26 cellular contexts compared by ENCODE assay signal in the genomic region with DNA sequence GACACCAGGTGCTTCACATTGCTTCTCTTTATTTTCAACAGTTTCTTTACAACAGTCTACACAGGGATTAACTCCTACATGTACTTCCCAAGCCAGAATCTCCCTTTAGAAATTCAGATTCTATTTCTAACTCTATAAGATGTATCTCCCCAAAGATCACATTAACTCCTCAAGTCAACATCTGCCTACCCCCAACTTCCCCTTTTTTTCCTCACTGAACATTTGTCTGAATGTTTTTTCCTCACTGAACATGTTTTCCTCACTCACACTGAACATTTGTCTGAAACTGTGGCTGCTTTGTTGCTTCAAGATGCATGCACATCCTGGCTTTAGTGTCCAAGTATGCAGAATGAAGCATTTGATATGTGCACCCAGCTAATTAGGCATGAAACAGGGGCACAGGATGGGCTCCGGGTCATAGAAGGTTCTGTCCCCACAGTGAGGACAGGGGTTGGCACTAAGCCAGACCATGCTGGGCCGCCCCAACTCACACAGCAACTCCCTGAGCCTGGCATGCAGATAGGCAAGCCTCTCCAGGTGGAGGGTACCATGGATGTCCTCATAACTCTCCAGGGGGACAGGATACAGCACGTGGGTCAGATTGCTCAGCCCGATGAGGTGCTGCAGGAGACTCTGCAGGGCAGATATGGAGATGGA. TPM values are rescaled to one million over a fixed set of nuclear protein-coding genes. Genes with fewer than 3 reads are reported as not detected.
"Had no signal": no experiment of that assay in that cellular context is flagged by ENCODE, and none has a peak within 500 bp of the region (broad histone marks: within the 10 kb centered on the region; RNA-seq: fewer than 3 reads in every experiment).

No MANE protein-coding gene starts in this region.

- H3K4me1 Mint-ChIP-seq: activated CD8-positive, alpha-beta memory T cell treated with anti-CD3 and anti-CD28 coated beads, Interleukin-2, amount 10 ng/mL, durations not matched to agents 7 days and 5 days; activated naive CD4-positive, alpha-beta T cell treated with anti-CD3 and anti-CD28 coated beads, Interleukin-2, amount 10 ng/mL, durations not matched to agents 7 days and 5 days; naive thymus-derived CD4-positive, alpha-beta T cell had no signal

- H3K4me3 Mint-ChIP-seq: activated CD8-positive, alpha-beta memory T cell treated with anti-CD3 and anti-CD28 coated beads, Interleukin-2, amount 10 ng/mL, durations not matched to agents 7 days and 5 days; activated naive CD4-positive, alpha-beta T cell treated with anti-CD3 and anti-CD28 coated beads, Interleukin-2, amount 10 ng/mL, durations not matched to agents 7 days and 5 days; activated T-cell treated with anti-CD3 and anti-CD28 coated beads, Interleukin-2, amount 50 U/mL, for 24 hours; memory B cell; naive thymus-derived CD4-positive, alpha-beta T cell; stimulated activated naive B cell treated with anti-CD40 and anti-IgM and Interleukin-4, amounts not matched to agents 10 μg/mL and 1 μg/mL and 100 μg/mL, for 72 hours had no signal

- H3K27ac ChIP-seq: ascending aorta, breast epithelium, foreskin keratinocyte, left lung, parathyroid adenoma, tibial artery, uterus had no signal

- H3K4me1 ChIP-seq: ascending aorta, breast epithelium, foreskin keratinocyte, left lung, parathyroid adenoma, tibial artery, uterus had no signal

- H3K36me3 ChIP-seq: ascending aorta, breast epithelium, left lung, tibial artery, uterus had no signal

- H3K27ac Mint-ChIP-seq: activated CD8-positive, alpha-beta memory T cell treated with anti-CD3 and anti-CD28 coated beads, Interleukin-2, amount 10 ng/mL, durations not matched to agents 7 days and 5 days; activated naive CD4-positive, alpha-beta T cell treated with anti-CD3 and anti-CD28 coated beads, Interleukin-2, amount 10 ng/mL, durations not matched to agents 7 days and 5 days; activated T-cell treated with anti-CD3 and anti-CD28 coated beads, Interleukin-2, amount 50 U/mL, for 24 hours; memory B cell; naive thymus-derived CD4-positive, alpha-beta T cell; stimulated activated naive B cell treated with anti-CD40 and anti-IgM and Interleukin-4, amounts not matched to agents 10 μg/mL and 1 μg/mL and 100 μg/mL, for 72 hours had no signal

- H3K27me3 ChIP-seq: ascending aorta, breast epithelium, foreskin keratinocyte, uterus had no signal

- ATAC-seq: activated CD8-positive, alpha-beta memory T cell treated with anti-CD3 and anti-CD28 coated beads, Interleukin-2, amount 10 ng/mL, durations not matched to agents 7 days and 5 days; foreskin keratinocyte; left lung; mucosa of descending colon; naive thymus-derived CD4-positive, alpha-beta T cell; stimulated activated naive B cell treated with anti-CD40 and anti-IgM and Interleukin-4, amounts not matched to agents 10 μg/mL and 1 μg/mL and 100 μg/mL, for 72 hours had no signal

- FAIRE-seq: kidney had no signal

- H3K79me2 ChIP-seq: parathyroid adenoma had no signal

- H3K4me3 ChIP-seq: ascending aorta, breast epithelium, left lung, mucosa of descending colon, tibial artery, uterus had no signal

- H3K36me3 Mint-ChIP-seq: activated CD8-positive, alpha-beta memory T cell treated with anti-CD3 and anti-CD28 coated beads, Interleukin-2, amount 10 ng/mL, durations not matched to agents 7 days and 5 days; activated naive CD4-positive, alpha-beta T cell treated with anti-CD3 and anti-CD28 coated beads, Interleukin-2, amount 10 ng/mL, durations not matched to agents 7 days and 5 days; memory B cell; naive thymus-derived CD4-positive, alpha-beta T cell; stimulated activated naive B cell treated with anti-CD40 and anti-IgM and Interleukin-4, amounts not matched to agents 10 μg/mL and 1 μg/mL and 100 μg/mL, for 72 hours had no signal

- DNase-seq: activated CD4-positive, alpha-beta T cell treated with anti-CD3 and anti-CD28 coated beads, Interleukin-2, amount 50 U/mL, for 48 hours; activated CD4-positive, CD25-positive, alpha-beta regulatory T cell treated with anti-CD3 and anti-CD28 coated beads, Interleukin-2, amount 50 U/mL, for 72 hours; activated CD8-positive, alpha-beta memory T cell treated with anti-CD3 and anti-CD28 coated beads, Interleukin-2, amount 10 ng/mL, durations not matched to agents 7 days and 5 days; activated naive CD4-positive, alpha-beta T cell treated with anti-CD3 and anti-CD28 coated beads, Interleukin-2, amount 10 ng/mL, durations not matched to agents 7 days and 5 days; activated T-cell treated with anti-CD3 and anti-CD28 coated beads, Interleukin-2, amount 50 U/mL, for 24 hours; cerebellar nuclear complex; effector CD8-positive, alpha-beta T cell; foreskin keratinocyte; glutamatergic neuron; hypothalamus; kidney; left lung; mucosa of descending colon; naive thymus-derived CD4-positive, alpha-beta T cell; retina; stimulated activated CD4-positive, alpha-beta T cell treated with anti-CD3 and anti-CD28 coated beads, Interleukin-15, amount 100 ng/mL, for 24 hours; stimulated activated CD4-positive, alpha-beta T cell treated with anti-CD3 and anti-CD28 coated beads, Interleukin-4, amount 100 ng/mL, for 1 hour; stimulated activated naive B cell treated with anti-CD40 and anti-IgM and Interleukin-4, amounts not matched to agents 10 μg/mL and 1 μg/mL and 100 μg/mL, for 72 hours; tibial artery; uterus had no signal

- H3K9me3 Mint-ChIP-seq: activated naive CD4-positive, alpha-beta T cell treated with anti-CD3 and anti-CD28 coated beads, Interleukin-2, amount 10 ng/mL, durations not matched to agents 7 days and 5 days; activated T-cell treated with anti-CD3 and anti-CD28 coated beads, Interleukin-2, amount 50 U/mL, for 24 hours; memory B cell; naive thymus-derived CD4-positive, alpha-beta T cell; stimulated activated naive B cell treated with anti-CD40 and anti-IgM and Interleukin-4, amounts not matched to agents 10 μg/mL and 1 μg/mL and 100 μg/mL, for 72 hours had no signal

- H3K27me3 Mint-ChIP-seq: activated T-cell treated with anti-CD3 and anti-CD28 coated beads, Interleukin-2, amount 50 U/mL, for 24 hours; stimulated activated naive B cell treated with anti-CD40 and anti-IgM and Interleukin-4, amounts not matched to agents 10 μg/mL and 1 μg/mL and 100 μg/mL, for 72 hours had no signal

- H2AFZ ChIP-seq: parathyroid adenoma had no signal

RNA-seq across cellular contexts. Expression of a gene that starts 11.2 kb away (rescaled TPM):
- total RNA-seq: activated CD8-positive, alpha-beta memory T cell treated with anti-CD3 and anti-CD28 coated beads, Interleukin-2, amount 10 ng/mL, durations not matched to agents 7 days and 5 days; ascending aorta; foreskin keratinocyte; left lung; naive thymus-derived CD4-positive, alpha-beta T cell; skeletal muscle tissue; subcutaneous adipose tissue had no signal
- polyA plus RNA-seq: foreskin keratinocyte; naive thymus-derived CD4-positive, alpha-beta T cell had no signal

RNA-seq across cellular contexts. Expression of a gene that starts 27.8 kb away (rescaled TPM):
- total RNA-seq: activated CD8-positive, alpha-beta memory T cell treated with anti-CD3 and anti-CD28 coated beads, Interleukin-2, amount 10 ng/mL, durations not matched to agents 7 days and 5 days; ascending aorta; breast epithelium; foreskin keratinocyte; kidney; left lung; mucosa of descending colon; naive thymus-derived CD4-positive, alpha-beta T cell; skeletal muscle tissue; subcutaneous adipose tissue; uterus had no signal
- polyA plus RNA-seq: foreskin keratinocyte; naive thymus-derived CD4-positive, alpha-beta T cell had no signal

RNA-seq across cellular contexts. Expression of a gene that starts 39.3 kb away (rescaled TPM):
- total RNA-seq: ascending aorta had no signal
